1 cellular context compared by ENCODE assay signal in the genomic region with DNA sequence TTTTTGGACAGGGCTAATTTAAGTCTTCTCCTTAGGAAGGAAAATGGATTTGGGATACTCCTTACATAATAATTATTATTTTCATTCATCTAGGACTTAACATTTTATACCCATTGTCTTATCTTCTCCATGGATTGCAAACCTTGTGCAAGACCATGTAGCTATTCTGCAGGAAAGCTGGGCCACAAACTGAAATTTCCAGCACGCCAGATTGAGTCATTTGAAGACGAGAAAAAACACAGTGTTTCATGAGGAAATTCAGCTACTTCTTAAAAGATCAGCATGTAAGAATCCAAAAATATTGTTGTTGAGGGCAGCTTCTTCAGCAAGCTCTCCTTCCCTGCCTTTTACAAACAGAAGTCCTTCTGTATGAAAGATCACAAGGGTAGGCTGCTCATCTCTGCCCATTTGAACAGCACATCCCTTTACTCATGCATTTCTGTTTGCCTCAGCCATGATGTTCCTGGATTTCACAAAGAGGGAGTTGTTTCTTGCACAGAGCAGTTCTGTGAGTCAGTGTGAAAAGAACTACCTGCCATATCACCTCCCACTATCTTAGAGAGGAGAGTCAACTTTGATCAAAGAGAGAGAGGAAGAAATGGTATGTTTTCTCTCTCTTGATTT.
TF ChIP-seq lines count a peak whose summit lies in the region.

No MANE protein-coding gene starts in this region.

TF ChIP-seq in IMR-90, 13 proteins besides CTCF, POLR2A, EP300 and RAD21 (continued from another document):
- no peak for TF ChIP-seq BHLHE40 (IDR thresholded peaks at IDR 0.05; ENCODE audit: low read depth, low read length)
- TF ChIP-seq SMC3 (IDR thresholded peaks at IDR 0.05; ENCODE audit: low read depth, low read length) = no peak
- no peak for TF ChIP-seq RFX5 (IDR thresholded peaks at IDR 0.05; ENCODE audit: low read depth, low read length)
- TF ChIP-seq CHD1 (IDR thresholded peaks at IDR 0.05; ENCODE audit: low read depth, low read length) = no peak
